In genomic region chr3:48273594-48274211, GRCh38 we compare ENCODE assay signal across 1 cellular context.
TF ChIP-seq lines count a peak whose summit lies in the region.

No MANE protein-coding gene starts in this region.

TF ChIP-seq in endothelial cell of umbilical vein, 7 proteins besides CTCF, POLR2A, EP300 and RAD21:
- TF ChIP-seq EZH2 (IDR thresholded peaks at IDR 0.05; ENCODE audit: borderline replicate concordance, low read depth, low read length, severe bottlenecking) (no peak), FOS (IDR thresholded peaks at IDR 0.05; ENCODE audit: borderline replicate concordance, insufficient read depth, low read length) (no peak), MYC (IDR thresholded peaks at IDR 0.05; ENCODE audit: low read depth, low read length) (no peak), GATA2 (IDR thresholded peaks at IDR 0.05; ENCODE audit: insufficient read depth, insufficient read length, low read depth, low read length) (no peak), JUN (IDR thresholded peaks at IDR 0.05; ENCODE audit: borderline replicate concordance, insufficient read depth, insufficient read length, low read depth) (no peak), MAX (IDR thresholded peaks at IDR 0.05; ENCODE audit: insufficient read depth, insufficient read length) (no peak), POLR2AphosphoS5 (IDR thresholded peaks at IDR 0.05; ENCODE audit: insufficient read depth, low read depth, low read length) (no peak)
